ENCODE assay signal across 8 cellular contexts in the genomic region with DNA sequence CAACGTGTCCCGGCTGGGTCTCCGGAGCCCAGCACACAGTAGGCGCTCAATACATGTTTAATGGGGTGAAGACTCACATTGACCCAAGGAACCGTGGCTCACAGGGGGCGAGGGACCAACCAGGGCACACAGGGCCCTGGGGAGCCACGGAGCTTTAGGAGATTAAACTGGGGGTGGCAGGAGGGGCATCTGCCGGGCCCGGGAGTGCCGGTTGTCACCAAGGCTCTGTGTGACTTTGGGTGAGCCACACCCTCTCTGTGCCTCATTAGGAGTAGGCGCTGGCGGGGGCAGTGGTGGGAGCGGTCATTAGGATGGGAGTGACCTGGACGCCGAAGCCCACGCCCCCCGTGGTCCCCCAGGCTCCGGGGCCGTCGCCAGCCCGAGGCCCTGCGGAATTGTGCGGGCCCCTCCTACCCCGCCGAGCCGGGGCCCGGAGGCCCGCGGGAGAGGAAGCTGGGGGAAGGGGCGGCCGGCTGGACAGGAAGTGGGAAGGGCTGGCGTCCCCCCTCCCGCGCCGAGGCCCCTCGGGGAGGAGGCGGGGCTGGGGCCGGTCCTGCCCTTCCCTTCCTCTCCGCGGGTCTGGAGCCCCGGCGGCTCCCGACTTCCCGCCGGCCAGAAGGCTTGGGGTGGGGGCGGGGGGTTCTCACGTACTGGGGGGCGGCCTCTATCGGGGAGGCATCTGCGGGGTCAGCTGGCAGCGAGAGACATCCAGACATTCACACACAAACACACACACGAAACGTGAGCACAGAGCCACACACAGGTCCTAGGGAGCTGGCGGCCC. TPM values are rescaled to one million over a fixed set of nuclear protein-coding genes. Genes with fewer than 3 reads are reported as not detected.
DNase-seq lines count a peak whose midpoint lies in the region; ATAC-seq, FAIRE-seq and TF ChIP-seq lines count a peak whose summit lies in the region.

No MANE protein-coding gene starts in this region.

- intact Hi-C loops in activated CD4-positive, alpha-beta memory T cell treated with anti-CD3 and anti-CD28 coated beads for 36 hours (cut with micrococcal nuclease), result loop anchor here (5.0 to 10.0 kb wide), 2 partner anchors 215 to 323 kb away; a partner anchor contains a TSS
- intact Hi-C loops in posterior cingulate gyrus (cut with DNase I), result loop anchor here (10.0 kb wide), 1 partner anchor 143 kb away; a partner anchor contains a TSS

- H3K4me3 Mint-ChIP-seq in activated CD4-positive, alpha-beta memory T cell treated with anti-CD3 and anti-CD28 coated beads for 36 hours, result peak overlapping the region; percentile 74
- H3K4me3 Mint-ChIP-seq in naive B cell, result peak overlapping the region; percentile 66 to 90 (median 88)

- H3K27me3 Mint-ChIP-seq in activated CD4-positive, alpha-beta memory T cell treated with anti-CD3 and anti-CD28 coated beads for 36 hours, result peaks cover 20% of the 10 kb centered on the region
- H3K27me3 Mint-ChIP-seq in naive B cell, result peaks cover 32 to 67% (median 53%) of the 10 kb centered on the region in 3 donors

- CTCF ChIA-PET in A549 (lab: Yijun Ruan, JAX), result interaction anchor here (0.6 to 9.4 kb wide), 6 partner anchors 16 to 78 kb away, joined by 3 to 109 read pairs (median 8); no protein-coding TSS in a partner anchor
- CTCF ChIA-PET in activated CD4-positive, alpha-beta memory T cell treated with anti-CD3 and anti-CD28 coated beads for 36 hours (lab: Charles Lee), result interaction anchor here (1.2 to 4.5 kb wide), 4 partner anchors 27 to 138 kb away, joined by 3 to 53 read pairs (median 14); no protein-coding TSS in a partner anchor

- H3K4me3 ChIP-seq in A549 (peak overlapping the region; percentile 49), fibroblast of mammary gland (ENCODE audit: control insufficient read depth, low read depth, low read length) (peak overlapping the region; percentile 38)

- peaks cover 62% of the 10 kb centered on the region for H3K4me1 Mint-ChIP-seq in activated CD4-positive, alpha-beta memory T cell treated with anti-CD3 and anti-CD28 coated beads for 36 hours (ENCODE audit: low read depth)
- H3K4me1 Mint-ChIP-seq in naive B cell, result peaks cover 42 to 64% (median 59%) of the 10 kb centered on the region in 3 donors

- H3K27ac ChIP-seq in A549, result peak overlapping the region; percentile 96 to 100

- no peak for TF ChIP-seq EP300 in A549 (IDR thresholded peaks at IDR 0.05)

- TF ChIP-seq POLR2A in A549 (IDR thresholded peaks at IDR 0.05; ENCODE audit: low read length), result 0 out of 2 replicates have a peak, but pooled peaks have one; percentile 22

- TF ChIP-seq CTCF in A549 (IDR thresholded peaks at IDR 0.05), result no peak
- no peak for TF ChIP-seq CTCF in fibroblast of mammary gland (conservative IDR thresholded peaks at IDR 0.05; ENCODE audit: control insufficient read depth, insufficient read depth, low read depth, low read length)

- peak overlapping the region; percentile 56 for H3K27ac Mint-ChIP-seq in activated CD4-positive, alpha-beta memory T cell treated with anti-CD3 and anti-CD28 coated beads for 36 hours
- peak overlapping the region in 4 of 6 donors; percentile 26 to 87 (median 60) for H3K27ac Mint-ChIP-seq in naive B cell

- H3K4me2 ChIP-seq in A549, result peak overlapping the region; percentile 93

- H3K9me3 Mint-ChIP-seq in activated CD4-positive, alpha-beta memory T cell treated with anti-CD3 and anti-CD28 coated beads for 36 hours, result no peaks in the 10 kb centered on the region
- H3K9me3 Mint-ChIP-seq in naive B cell, result no peaks in the 10 kb centered on the region

- peak in 1 of 2 experiments; percentile 79 for DNase-seq in A549 (ENCODE audit: low read depth in 1 of 2, low spot score in 1 of 2)
- peak; percentile 81 for DNase-seq in GF-D8 (lab: John Stamatoyannopoulos, UW)
- peak; percentile 22 for DNase-seq in NCI-H2029 treated with DMSO at 0.1 percent for 48 hours (lab: John Stamatoyannopoulos, UW)
- DNase-seq in activated CD4-positive, alpha-beta memory T cell treated with anti-CD3 and anti-CD28 coated beads for 36 hours, result peak; percentile 61
- DNase-seq in fibroblast of mammary gland (ENCODE audit: low read depth), result peak; percentile 69
- DNase-seq in naive B cell, result no peak
- no peak for DNase-seq in posterior cingulate gyrus

- no peak for TF ChIP-seq RAD21 in A549 (conservative IDR thresholded peaks at IDR 0.05 in 1 of 2, IDR thresholded peaks at IDR 0.05 in 1 of 2)

- WGBS in A549 (ENCODE audit: missing lambda C conversion rate), result 0% methylated on average over 5 of the region's 54 CpGs

- POLR2A ChIA-PET in A549 (lab: Yijun Ruan, JAX), result interaction anchor here (0.7 to 4.8 kb wide), 6 partner anchors 16 to 172 kb away, joined by 3 to 28 read pairs (median 6); a partner anchor contains a TSS
- POLR2A ChIA-PET in activated CD4-positive, alpha-beta memory T cell treated with anti-CD3 and anti-CD28 coated beads for 36 hours (lab: Charles Lee), result interaction anchor here (1.0 to 5.5 kb wide), 3 partner anchors 17 to 137 kb away, joined by 3 to 46 read pairs (median 3); a partner anchor contains a TSS

- H3K4me1 ChIP-seq in A549, result peaks cover 56% of the 10 kb centered on the region

- ATAC-seq in A549 (peak; percentile 40 to 70), naive B cell (ENCODE audit: low read depth in 2 of 2) (no peak), HG03139 (IDR thresholded peaks at IDR 0.05; ENCODE audit: unreplicated experiment) (no peak)

- H3K9me3 ChIP-seq in A549, result no peaks in the 10 kb centered on the region

- H3K36me3 Mint-ChIP-seq in activated CD4-positive, alpha-beta memory T cell treated with anti-CD3 and anti-CD28 coated beads for 36 hours, result peaks cover 1% of the 10 kb centered on the region
- H3K36me3 Mint-ChIP-seq in naive B cell, result no peaks in the 10 kb centered on the region

- no peak for FAIRE-seq in A549 (lab: Jason Lieb, UNC)

TF ChIP-seq in A549, 52 proteins besides CTCF, POLR2A, EP300 and RAD21 (continues in another document):
- peak; percentile 54; the same call in 1 of the 2 replicates for TF ChIP-seq HDAC2 (IDR thresholded peaks at IDR 0.05)
- no peak for TF ChIP-seq MAFK (IDR thresholded peaks at IDR 0.05; ENCODE audit: partially characterized antibody)
- TF ChIP-seq, protein P1, sequence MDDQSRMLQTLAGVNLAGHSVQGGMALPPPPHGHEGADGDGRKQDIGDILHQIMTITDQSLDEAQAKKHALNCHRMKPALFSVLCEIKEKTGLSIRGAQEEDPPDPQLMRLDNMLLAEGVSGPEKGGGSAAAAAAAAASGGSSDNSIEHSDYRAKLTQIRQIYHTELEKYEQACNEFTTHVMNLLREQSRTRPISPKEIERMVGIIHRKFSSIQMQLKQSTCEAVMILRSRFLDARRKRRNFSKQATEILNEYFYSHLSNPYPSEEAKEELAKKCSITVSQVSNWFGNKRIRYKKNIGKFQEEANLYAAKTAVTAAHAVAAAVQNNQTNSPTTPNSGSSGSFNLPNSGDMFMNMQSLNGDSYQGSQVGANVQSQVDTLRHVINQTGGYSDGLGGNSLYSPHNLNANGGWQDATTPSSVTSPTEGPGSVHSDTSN (IDR thresholded peaks at IDR 0.05), result no peak
- peak; percentile 41; the same call in 1 of the 2 replicates for TF ChIP-seq RARB (CRISPR knock-in tag; IDR thresholded peaks at IDR 0.05)
- TF ChIP-seq JUN (IDR thresholded peaks at IDR 0.05), result peak; percentile 33 to 45; a peak in 2 of 5 replicates
- no peak for TF ChIP-seq NPAS2 (CRISPR knock-in tag; IDR thresholded peaks at IDR 0.05; ENCODE audit: borderline replicate concordance)
- no peak for TF ChIP-seq ZNF302 (CRISPR knock-in tag; IDR thresholded peaks at IDR 0.05)
- TF ChIP-seq NFE2L2 (conservative IDR thresholded peaks at IDR 0.05; ENCODE audit: low read length), result no peak

RNA-seq across cellular contexts. Expression of a gene that starts 1.8 kb away (rescaled TPM):
- 5.4 and 6.9 TPM in 2 replicates for polyA plus RNA-seq in A549 (2011; rRNA removed)
- polyA plus RNA-seq in A549 (2012; cell fraction: cytosol; rRNA removed), result 28.5 and 47.8 TPM in 2 replicates
- polyA plus RNA-seq in A549 (2012; cell fraction: nucleus; rRNA removed), result 69.4 and 124 TPM in 2 replicates
- polyA plus RNA-seq in A549 (2017; fragmentation: RNase III; extraction: RNeasy Plus Mini Kit Qiagen cat#74134 plus additional on column Dnase treatment), result 37.8 to 43.2 TPM (median 41.5 TPM) in 3 replicates
- 5.0 and 10.7 TPM in 2 replicates for polyA minus RNA-seq in A549 (2011; rRNA and poly(A)+ RNA removed)
- 100 to 1,000 TPM in 1 of 2 experiments, 10 to 100 TPM in 1; 97.9 to 102 TPM for total RNA-seq in activated CD4-positive, alpha-beta memory T cell treated with anti-CD3 and anti-CD28 coated beads for 36 hours
- polyA plus RNA-seq in naive B cell (ENCODE audit: low read depth in 6 of 6), result 10 to 100 TPM; 54.7 to 78.0 (median 61.8) TPM

RNA-seq across cellular contexts. Expression of a gene that starts 20.0 kb away (rescaled TPM):
- not detected in 2 replicates for polyA plus RNA-seq in A549 (2011; rRNA removed)
- not detected in 2 replicates for polyA plus RNA-seq in A549 (2012; cell fraction: cytosol; rRNA removed)
- not detected in 2 replicates for polyA plus RNA-seq in A549 (2012; cell fraction: nucleus; rRNA removed)
- not detected in 3 replicates for polyA plus RNA-seq in A549 (2017; fragmentation: RNase III; extraction: RNeasy Plus Mini Kit Qiagen cat#74134 plus additional on column Dnase treatment)
- polyA minus RNA-seq in A549 (2011; rRNA and poly(A)+ RNA removed), result not detected in 2 replicates
- total RNA-seq in activated CD4-positive, alpha-beta memory T cell treated with anti-CD3 and anti-CD28 coated beads for 36 hours, result not detected
- polyA plus RNA-seq in naive B cell (ENCODE audit: low read depth in 6 of 6), result 10 to 100 TPM in 4 of 6 donors, 1 to 10 TPM in 1, under 1 TPM in 1; 0.17 to 30.8 (median 17.9) TPM

RNA-seq across cellular contexts. Expression of a gene that starts 20.5 kb away (rescaled TPM):
- polyA plus RNA-seq in A549 (2011; rRNA removed), result 17.6 and 18.0 TPM in 2 replicates
- 43.0 and 56.5 TPM in 2 replicates for polyA plus RNA-seq in A549 (2012; cell fraction: cytosol; rRNA removed)
- polyA plus RNA-seq in A549 (2012; cell fraction: nucleus; rRNA removed), result 199 and 307 TPM in 2 replicates
- 48.5 to 71.0 TPM (median 60.7 TPM) in 3 replicates for polyA plus RNA-seq in A549 (2017; fragmentation: RNase III; extraction: RNeasy Plus Mini Kit Qiagen cat#74134 plus additional on column Dnase treatment)
- polyA minus RNA-seq in A549 (2011; rRNA and poly(A)+ RNA removed), result 17.4 and 29.8 TPM in 2 replicates
- total RNA-seq in activated CD4-positive, alpha-beta memory T cell treated with anti-CD3 and anti-CD28 coated beads for 36 hours, result 10 to 100 TPM; 19.3 to 20.0 TPM
- polyA plus RNA-seq in naive B cell (ENCODE audit: low read depth in 6 of 6), result 10 to 100 TPM in 2 of 6 donors, 1 to 10 TPM in 4; 6.3 to 12.2 (median 8.6) TPM

RNA-seq across cellular contexts. Expression of a gene that starts 31.5 kb away (rescaled TPM):
- 67.8 and 78.5 TPM in 2 replicates for polyA plus RNA-seq in A549 (2011; rRNA removed)
- 120 and 188 TPM in 2 replicates for polyA plus RNA-seq in A549 (2012; cell fraction: cytosol; rRNA removed)
- polyA plus RNA-seq in A549 (2012; cell fraction: nucleus; rRNA removed), result 132 and 182 TPM in 2 replicates
- 53.4 to 58.4 TPM (median 56.9 TPM) in 3 replicates for polyA plus RNA-seq in A549 (2017; fragmentation: RNase III; extraction: RNeasy Plus Mini Kit Qiagen cat#74134 plus additional on column Dnase treatment)
- 33.4 and 59.6 TPM in 2 replicates for polyA minus RNA-seq in A549 (2011; rRNA and poly(A)+ RNA removed)
- not detected for total RNA-seq in activated CD4-positive, alpha-beta memory T cell treated with anti-CD3 and anti-CD28 coated beads for 36 hours
- not detected for polyA plus RNA-seq in naive B cell (ENCODE audit: low read depth in 6 of 6)

Comparison
In these comparisons a context has a peak if more than half of its experiments do, and no peak if none do; other contexts are left out.
1. ATAC-seq: peak in A549 (2 of 2); none in naive B cell (0 of 2) and HG03139 (single experiment).
2. DNase-seq: peak in GF-D8 (single experiment), NCI-H2029 treated with DMSO at 0.1 percent for 48 hours (single experiment), activated CD4-positive, alpha-beta memory T cell treated with anti-CD3 and anti-CD28 coated beads for 36 hours (single experiment) and fibroblast of mammary gland (single experiment); none in naive B cell (single experiment) and posterior cingulate gyrus (0 of 10).